8 cellular contexts compared by ENCODE assay signal in genomic region chr16:27235938-27236245, GRCh38. TPM values are rescaled to one million over a fixed set of nuclear protein-coding genes. Genes with fewer than 3 reads are reported as not detected.
A peak's percentile ranks its signal among the peaks of the same experiment; 100 is the strongest.
DNase-seq lines count a peak whose midpoint lies in the region; ATAC-seq and TF ChIP-seq lines count a peak whose summit lies in the region.

No MANE protein-coding gene starts in this region.

- H2AFZ ChIP-seq in mammary epithelial cell (ENCODE audit: low read depth, low read length), result peak overlapping the region; percentile 80

- H3K36me3 ChIP-seq in mammary epithelial cell (ENCODE audit: insufficient read depth, low read length), result no peaks in the 10 kb centered on the region

- no peaks in the 10 kb centered on the region for H3K27me3 Mint-ChIP-seq in stimulated activated naive CD8-positive, alpha-beta T cell treated with anti-CD3 and anti-CD28 coated beads, Interleukin-15, Interleukin-2, amounts not matched to agents 100 ng/mL and 50 ng/mL, for 24 hours
- H3K27me3 Mint-ChIP-seq in natural killer cell treated with Interleukin-12 subunit alpha and Interleukin-12 subunit beta and Interleukin-15 and Interleukin-18, amount 100 ng/mL, for 72 hours, result no peaks in the 10 kb centered on the region
- no peaks in the 10 kb centered on the region for H3K27me3 Mint-ChIP-seq in Calu3 (ENCODE audit: unreplicated experiment)

- H4K20me1 ChIP-seq in mammary epithelial cell (ENCODE audit: insufficient read depth, low read length), result no peaks in the 10 kb centered on the region

- no peak overlapping the region for H3K4me3 ChIP-seq in mammary epithelial cell (replicated peaks in 1 of 3; ENCODE audit: insufficient read depth in 1 of 3, low read depth in 2 of 3, low read length in 3 of 3)

- CTCF ChIA-PET in mammary epithelial cell (lab: Charles Lee; ENCODE audit: low non-redundant PET) (interaction anchor here (0.5 kb wide), 2 partner anchors 119 to 126 kb away, joined by 3 to 5 read pairs; no protein-coding TSS in a partner anchor), Calu3 (lab: Charles Lee) (interaction anchor here (0.7 to 3.2 kb wide), 2 partner anchors 132 to 137 kb away, joined by 3 to 43 read pairs; no protein-coding TSS in a partner anchor)

- dilution Hi-C loops in mammary epithelial cell (cut with HindIII; ENCODE audit: low sequenced_read_pairs), result no loop called here

- H3K4me1 Mint-ChIP-seq in stimulated activated naive CD8-positive, alpha-beta T cell treated with anti-CD3 and anti-CD28 coated beads, Interleukin-15, Interleukin-2, amounts not matched to agents 100 ng/mL and 50 ng/mL, for 24 hours (ENCODE audit: low read depth), result peaks cover 100% of the 10 kb centered on the region
- peaks cover 53 to 60% of the 10 kb centered on the region in 2 donors for H3K4me1 Mint-ChIP-seq in natural killer cell treated with Interleukin-12 subunit alpha and Interleukin-12 subunit beta and Interleukin-15 and Interleukin-18, amount 100 ng/mL, for 72 hours (ENCODE audit: low read depth in 2 of 2)
- peaks cover 24% of the 10 kb centered on the region for H3K4me1 Mint-ChIP-seq in Calu3 (ENCODE audit: low read depth, unreplicated experiment)

- peak overlapping the region; percentile 30 for H3K4me2 ChIP-seq in mammary epithelial cell (ENCODE audit: insufficient read depth, low read depth, low read length)

- intact Hi-C loops in mammary epithelial cell (cut with micrococcal nuclease) (loop anchor here (1.0 to 5.0 kb wide), 5 partner anchors 54 to 221 kb away; no protein-coding TSS in a partner anchor), Calu3 (cut with micrococcal nuclease; ENCODE audit: unreplicated experiment) (loop anchor here (1.0 to 10.0 kb wide), 2 partner anchors 132 to 219 kb away; no protein-coding TSS in a partner anchor)

- H3K4me3 Mint-ChIP-seq in stimulated activated naive CD8-positive, alpha-beta T cell treated with anti-CD3 and anti-CD28 coated beads, Interleukin-15, Interleukin-2, amounts not matched to agents 100 ng/mL and 50 ng/mL, for 24 hours, result peak overlapping the region; percentile 83
- H3K4me3 Mint-ChIP-seq in natural killer cell treated with Interleukin-12 subunit alpha and Interleukin-12 subunit beta and Interleukin-15 and Interleukin-18, amount 100 ng/mL, for 72 hours, result peak overlapping the region; percentile 83
- no peak overlapping the region for H3K4me3 Mint-ChIP-seq in Calu3 (ENCODE audit: low read depth, unreplicated experiment)

- in situ Hi-C loops in mammary epithelial cell (cut with MboI; ENCODE audit: low sequenced_read_pairs in 2 of 2), result loop anchor here in 1 of 2 donors (10.0 to 25.0 kb wide), 2 partner anchors 129 to 226 kb away; no protein-coding TSS in a partner anchor

- no peak for TF ChIP-seq CTCF in mammary epithelial cell (conservative IDR thresholded peaks at IDR 0.05 in 1 of 2, IDR thresholded peaks at IDR 0.05 in 1 of 2; ENCODE audit: extremely low read depth in 1 of 2, insufficient read depth in 1 of 2, low read depth in 1 of 2, low read length in 2 of 2)
- no peak for TF ChIP-seq CTCF in Calu3 (IDR thresholded peaks at IDR 0.05; ENCODE audit: unreplicated experiment)

- no peak overlapping the region for H3K27ac ChIP-seq in mammary epithelial cell (ENCODE audit: insufficient read depth, low read depth, low read length)

- H3K27ac Mint-ChIP-seq in stimulated activated naive CD8-positive, alpha-beta T cell treated with anti-CD3 and anti-CD28 coated beads, Interleukin-15, Interleukin-2, amounts not matched to agents 100 ng/mL and 50 ng/mL, for 24 hours, result peak overlapping the region; percentile 100
- H3K27ac Mint-ChIP-seq in natural killer cell treated with Interleukin-12 subunit alpha and Interleukin-12 subunit beta and Interleukin-15 and Interleukin-18, amount 100 ng/mL, for 72 hours, result peak overlapping the region; percentile 94 to 95
- H3K27ac Mint-ChIP-seq in Calu3 (ENCODE audit: unreplicated experiment), result no peak overlapping the region

- no TSS peak for BruUV-seq in mammary epithelial cell (replicated peaks; lab: Mats Ljungman, UMichigan)
- no TSS peak for BruUV-seq in Calu3 (replicated peaks; lab: Mats Ljungman, UMichigan)

- no peaks in the 10 kb centered on the region for H3K27me3 ChIP-seq in mammary epithelial cell (ENCODE audit: insufficient read depth, low read length)

- H3K9me3 Mint-ChIP-seq in stimulated activated naive CD8-positive, alpha-beta T cell treated with anti-CD3 and anti-CD28 coated beads, Interleukin-15, Interleukin-2, amounts not matched to agents 100 ng/mL and 50 ng/mL, for 24 hours, result no peaks in the 10 kb centered on the region
- no peaks in the 10 kb centered on the region for H3K9me3 Mint-ChIP-seq in natural killer cell treated with Interleukin-12 subunit alpha and Interleukin-12 subunit beta and Interleukin-15 and Interleukin-18, amount 100 ng/mL, for 72 hours
- H3K9me3 Mint-ChIP-seq in Calu3 (ENCODE audit: low read depth, unreplicated experiment), result no peaks in the 10 kb centered on the region

- H3K9ac ChIP-seq in mammary epithelial cell (ENCODE audit: insufficient read depth, low read length), result no peak overlapping the region

- no peaks in the 10 kb centered on the region for H3K9me3 ChIP-seq in mammary epithelial cell (replicated peaks; ENCODE audit: insufficient read depth, low read length)

- 85% methylated on average over 7 of the region's 8 CpGs for WGBS in mammary epithelial cell (ENCODE audit: low coverage, missing lambda C conversion rate)

- H3K4me1 ChIP-seq in mammary epithelial cell (ENCODE audit: insufficient read depth, low read length), result peaks cover 25% of the 10 kb centered on the region

- H3K36me3 Mint-ChIP-seq in stimulated activated naive CD8-positive, alpha-beta T cell treated with anti-CD3 and anti-CD28 coated beads, Interleukin-15, Interleukin-2, amounts not matched to agents 100 ng/mL and 50 ng/mL, for 24 hours (ENCODE audit: low read depth), result peaks cover 44% of the 10 kb centered on the region
- H3K36me3 Mint-ChIP-seq in natural killer cell treated with Interleukin-12 subunit alpha and Interleukin-12 subunit beta and Interleukin-15 and Interleukin-18, amount 100 ng/mL, for 72 hours, result no peaks in the 10 kb centered on the region
- H3K36me3 Mint-ChIP-seq in Calu3 (ENCODE audit: insufficient read depth, unreplicated experiment), result peaks cover 35% of the 10 kb centered on the region

- no peak for DNase-seq in stimulated activated naive CD8-positive, alpha-beta T cell treated with anti-CD3 and anti-CD28 coated beads, Interleukin-15, Interleukin-2, amounts not matched to agents 100 U/mL and 50 U/mL, for 24 hours
- DNase-seq in mammary epithelial cell (no peak), OCI-M1 (lab: John Stamatoyannopoulos, UW) (no peak), middle frontal gyrus (ENCODE audit: extremely low spot score, low spot score) (no peak), HPDE6-E6E7 (ENCODE audit: extremely low spot score) (no peak), Calu3 (no peak)
- no peak for DNase-seq in natural killer cell treated with Interleukin-12 subunit alpha and Interleukin-12 subunit beta and Interleukin-15 and Interleukin-18, amount 100 ng/mL, for 72 hours (ENCODE audit: low spot score)

- ATAC-seq in stimulated activated naive CD8-positive, alpha-beta T cell treated with anti-CD3 and anti-CD28 coated beads, Interleukin-15, Interleukin-2, amounts not matched to agents 100 U/mL and 50 U/mL, for 24 hours, result no peak
- no peak for ATAC-seq in natural killer cell treated with Interleukin-12 subunit alpha and Interleukin-12 subunit beta and Interleukin-15 and Interleukin-18, amount 100 ng/mL, for 72 hours

- no peaks in the 10 kb centered on the region for H3K79me2 ChIP-seq in mammary epithelial cell (ENCODE audit: insufficient read depth, low read length)

RNA-seq across cellular contexts. Expression of gene KDM8, which starts 32.6 kb away (rescaled TPM):
- total RNA-seq in mammary epithelial cell (1 to 10 TPM; 2.8 to 4.0 TPM), Calu3 (2022) (8.4 and 10.2 TPM in 2 replicates)
- 2.3 TPM for polyA plus RNA-seq in mammary epithelial cell
- 1.6 TPM for polyA minus RNA-seq in mammary epithelial cell
- total RNA-seq in natural killer cell treated with Interleukin-12 subunit alpha and Interleukin-12 subunit beta and Interleukin-15 and Interleukin-18, amount 100 ng/mL, for 72 hours, result 10 to 100 TPM in 1 of 2 donors, 1 to 10 TPM in 1; 7.3 to 12.0 TPM

RNA-seq across cellular contexts. Expression of gene NSMCE1, which starts 32.7 kb away (rescaled TPM):
- total RNA-seq in mammary epithelial cell (10 to 100 TPM; 71.6 to 81.2 TPM), Calu3 (2022) (74.9 and 83.2 TPM in 2 replicates)
- 54.1 TPM for polyA plus RNA-seq in mammary epithelial cell
- polyA minus RNA-seq in mammary epithelial cell, result 71.1 TPM
- total RNA-seq in natural killer cell treated with Interleukin-12 subunit alpha and Interleukin-12 subunit beta and Interleukin-15 and Interleukin-18, amount 100 ng/mL, for 72 hours, result 10 to 100 TPM; 37.7 to 50.4 TPM
